Comparison of ENCODE assay signal across 8 cellular contexts in the genomic region with DNA sequence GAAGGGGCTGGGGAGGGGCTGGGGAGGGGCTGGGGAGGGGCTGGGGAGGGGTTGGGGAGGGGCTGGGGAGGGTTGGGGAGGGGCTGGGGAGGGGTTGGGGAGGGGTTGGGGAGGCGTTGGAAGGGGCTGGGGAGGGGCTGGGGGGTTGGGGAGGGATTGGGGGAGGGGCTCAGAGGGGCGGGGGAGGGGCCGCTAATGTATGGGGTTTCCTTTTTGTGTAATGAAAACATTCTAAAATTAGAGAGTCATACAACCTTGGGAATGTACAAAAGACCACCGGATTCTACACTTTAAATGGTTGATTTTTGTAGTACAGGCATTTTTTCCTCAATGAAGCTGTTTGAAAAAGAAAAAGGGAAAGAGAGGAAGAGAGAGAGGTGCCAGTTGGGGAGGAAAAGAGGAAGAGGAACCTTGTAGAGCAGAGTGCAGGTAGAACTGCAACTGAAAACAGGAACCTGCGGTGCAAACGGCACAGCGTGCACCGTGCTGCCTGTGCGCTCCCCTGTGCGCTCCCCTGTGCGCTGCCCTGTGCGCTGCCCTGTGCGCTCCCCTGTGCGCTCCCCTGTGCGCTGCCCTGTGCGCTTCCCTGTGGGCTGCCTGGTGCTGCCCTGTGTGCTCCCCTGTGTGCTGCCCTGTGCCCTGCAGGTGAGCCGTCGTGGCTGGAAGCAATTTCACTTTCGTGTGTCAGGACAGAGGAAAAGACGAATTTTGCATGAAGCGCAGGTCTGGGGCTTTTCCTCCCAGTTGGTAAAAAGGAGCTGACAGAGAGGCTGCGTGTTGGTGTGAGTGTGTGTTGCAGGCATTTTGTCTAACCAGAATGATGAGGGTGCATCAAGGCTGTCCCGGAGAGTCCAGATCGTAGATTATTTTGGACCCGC. TPM values are rescaled to one million over a fixed set of nuclear protein-coding genes. Genes with fewer than 3 reads are reported as not detected.
DNase-seq lines count a peak whose midpoint lies in the region; ATAC-seq and TF ChIP-seq lines count a peak whose summit lies in the region.

No MANE protein-coding gene starts in this region.

- no peak overlapping the region for H3K23ac ChIP-seq in trophoblast cell (ENCODE audit: low read length)

- H3K27me3 Mint-ChIP-seq in IgD-negative memory B cell = peaks cover 28% of the 10 kb centered on the region
- H3K27me3 Mint-ChIP-seq in brain = peaks cover 59% of the 10 kb centered on the region
- peaks cover 37% of the 10 kb centered on the region for H3K27me3 Mint-ChIP-seq in stimulated activated naive CD8-positive, alpha-beta T cell treated with anti-CD3 and anti-CD28 coated beads, Interleukin-15, Interleukin-2, amounts not matched to agents 100 ng/mL and 50 ng/mL, for 24 hours

- H4K12ac ChIP-seq in trophoblast cell (ENCODE audit: low read depth, low read length) = no peak overlapping the region

- ATAC-seq in left ventricle myocardium superior = no peak

- no peak overlapping the region for H3K4ac ChIP-seq in trophoblast cell (ENCODE audit: low read depth, low read length)

- intact Hi-C loops in cardiac septum (cut with DNase I) (no loop called here), left ventricle myocardium superior (cut with micrococcal nuclease) (no loop called here)

- H2AK5ac ChIP-seq in trophoblast cell (ENCODE audit: low read length) = no peak overlapping the region

- H4K8ac ChIP-seq in trophoblast cell (ENCODE audit: low read depth, low read length) = no peak overlapping the region

- H3K4me2 ChIP-seq in trophoblast cell (ENCODE audit: low read length) = no peak overlapping the region

- H4K91ac ChIP-seq in trophoblast cell (ENCODE audit: low read depth, low read length) = no peak overlapping the region

- peak overlapping the region; percentile 30 to 92 (median 70) for H3K4me3 Mint-ChIP-seq in IgD-negative memory B cell
- H3K4me3 Mint-ChIP-seq in brain = peak overlapping the region; percentile 19 to 78 (median 76)
- peak overlapping the region; percentile 44 for H3K4me3 Mint-ChIP-seq in stimulated activated naive CD8-positive, alpha-beta T cell treated with anti-CD3 and anti-CD28 coated beads, Interleukin-15, Interleukin-2, amounts not matched to agents 100 ng/mL and 50 ng/mL, for 24 hours

- peaks cover 5% of the 10 kb centered on the region for H3K4me1 ChIP-seq in effector memory CD4-positive, alpha-beta T cell (ENCODE audit: control insufficient read depth, insufficient read depth, low read length, poor library complexity, severe bottlenecking)
- no peaks in the 10 kb centered on the region for H3K4me1 ChIP-seq in trophoblast cell (ENCODE audit: control insufficient read depth in 1 of 2, insufficient read depth in 2 of 2, low read length in 2 of 2)

- no peaks in the 10 kb centered on the region for H3K36me3 Mint-ChIP-seq in IgD-negative memory B cell
- no peaks in the 10 kb centered on the region for H3K36me3 Mint-ChIP-seq in brain
- no peaks in the 10 kb centered on the region for H3K36me3 Mint-ChIP-seq in stimulated activated naive CD8-positive, alpha-beta T cell treated with anti-CD3 and anti-CD28 coated beads, Interleukin-15, Interleukin-2, amounts not matched to agents 100 ng/mL and 50 ng/mL, for 24 hours (ENCODE audit: low read depth)

- H3K9me3 Mint-ChIP-seq in IgD-negative memory B cell (no peaks in the 10 kb centered on the region), brain (peaks cover 0 to 4% (median 2%) of the 10 kb centered on the region in 5 experiments)
- H3K9me3 Mint-ChIP-seq in stimulated activated naive CD8-positive, alpha-beta T cell treated with anti-CD3 and anti-CD28 coated beads, Interleukin-15, Interleukin-2, amounts not matched to agents 100 ng/mL and 50 ng/mL, for 24 hours = no peaks in the 10 kb centered on the region

- TF ChIP-seq CTCF in brain (conservative IDR thresholded peaks at IDR 0.05) = no peak

- no peaks in the 10 kb centered on the region for H3K36me3 ChIP-seq in effector memory CD4-positive, alpha-beta T cell (ENCODE audit: control insufficient read depth, insufficient read depth, low read length)
- H3K36me3 ChIP-seq in trophoblast cell (ENCODE audit: control insufficient read depth in 1 of 2, insufficient read depth in 2 of 2, low read length in 2 of 2) = no peaks in the 10 kb centered on the region

- H3K4me1 Mint-ChIP-seq in IgD-negative memory B cell = peaks cover 21 to 28% (median 26%) of the 10 kb centered on the region in 3 donors
- peaks cover 37% of the 10 kb centered on the region for H3K4me1 Mint-ChIP-seq in brain
- peaks cover 31% of the 10 kb centered on the region for H3K4me1 Mint-ChIP-seq in stimulated activated naive CD8-positive, alpha-beta T cell treated with anti-CD3 and anti-CD28 coated beads, Interleukin-15, Interleukin-2, amounts not matched to agents 100 ng/mL and 50 ng/mL, for 24 hours (ENCODE audit: low read depth)

- H2BK120ac ChIP-seq in trophoblast cell (ENCODE audit: insufficient read depth, low read length, poor library complexity) = no peak overlapping the region

- no peaks in the 10 kb centered on the region for H3K79me1 ChIP-seq in trophoblast cell (ENCODE audit: low read length)

- no peaks in the 10 kb centered on the region for H3K79me2 ChIP-seq in trophoblast cell (ENCODE audit: control insufficient read depth, insufficient read depth, low read length, poor library complexity)

- WGBS in trophoblast cell (ENCODE audit: extremely low coverage, insufficient coverage, insufficient read length) = no CpG with 5 or more reads among the region's 25 CpGs

- no peak overlapping the region for H2BK5ac ChIP-seq in trophoblast cell (ENCODE audit: low read depth, low read length, poor library complexity)

- no peak overlapping the region for H2AFZ ChIP-seq in trophoblast cell (ENCODE audit: insufficient read depth, low read length, poor library complexity)

- H3K27ac Mint-ChIP-seq in IgD-negative memory B cell = peak overlapping the region in 2 of 3 donors; percentile 82 to 96
- no peak overlapping the region for H3K27ac Mint-ChIP-seq in brain
- peak overlapping the region; percentile 45 for H3K27ac Mint-ChIP-seq in stimulated activated naive CD8-positive, alpha-beta T cell treated with anti-CD3 and anti-CD28 coated beads, Interleukin-15, Interleukin-2, amounts not matched to agents 100 ng/mL and 50 ng/mL, for 24 hours

- no peak overlapping the region for H3K4me3 ChIP-seq in effector memory CD4-positive, alpha-beta T cell (ENCODE audit: insufficient read depth, low read depth, low read length, poor library complexity, severe bottlenecking)
- H3K4me3 ChIP-seq in trophoblast cell (ENCODE audit: low read depth, low read length) = no peak overlapping the region

- no peaks in the 10 kb centered on the region for H3K9me3 ChIP-seq in effector memory CD4-positive, alpha-beta T cell (ENCODE audit: control insufficient read depth, low read length)
- H3K9me3 ChIP-seq in trophoblast cell (ENCODE audit: insufficient read depth, low read depth, low read length) = peaks cover 32% of the 10 kb centered on the region

- no peak overlapping the region for H2BK12ac ChIP-seq in trophoblast cell (ENCODE audit: low read length)

- H3K27me3 ChIP-seq in effector memory CD4-positive, alpha-beta T cell (replicated peaks; ENCODE audit: control insufficient read depth, insufficient read depth, low read length, poor library complexity, severe bottlenecking) = no peaks in the 10 kb centered on the region
- H3K27me3 ChIP-seq in trophoblast cell (ENCODE audit: insufficient read depth, low read length) = peaks cover 3% of the 10 kb centered on the region

- no peak overlapping the region for H3K14ac ChIP-seq in trophoblast cell (ENCODE audit: low read length)

- no peak overlapping the region for H3K9ac ChIP-seq in trophoblast cell (ENCODE audit: low read length)

- DNase-seq in cardiac septum (ENCODE audit: low spot score) (peak; percentile 88), left ventricle myocardium superior (no peak), trophoblast cell (no peak), anterior cingulate cortex (lab: John Stamatoyannopoulos, UW) (no peak)
- no peak for DNase-seq in effector memory CD4-positive, alpha-beta T cell

- no peak overlapping the region for H3K18ac ChIP-seq in trophoblast cell (ENCODE audit: low read length)

- H3K27ac ChIP-seq in effector memory CD4-positive, alpha-beta T cell (ENCODE audit: insufficient read depth, low read length, poor library complexity, severe bottlenecking) = no peak overlapping the region
- H3K27ac ChIP-seq in trophoblast cell (ENCODE audit: low read depth, low read length) = no peak overlapping the region

RNA-seq across cellular contexts. Expression of a gene that starts 40.8 kb away (rescaled TPM):
- total RNA-seq in cardiac septum = 104 TPM
- total RNA-seq in left ventricle myocardium superior = 68.4 TPM
- polyA plus RNA-seq in IgD-negative memory B cell = 2.1 TPM
- polyA plus RNA-seq in brain (ENCODE audit: insufficient read depth, low read depth, low replicate concordance) = 36.9 TPM
- polyA plus RNA-seq in trophoblast cell (2013) = 73.5 and 78.5 TPM in 2 replicates

Comparison
In these comparisons a context has a peak if more than half of its experiments do, and no peak if none do; other contexts are left out.
1. H3K27ac Mint-ChIP-seq: peak in IgD-negative memory B cell (2 of 3) and stimulated activated naive CD8-positive, alpha-beta T cell treated with anti-CD3 and anti-CD28 coated beads, Interleukin-15, Interleukin-2, amounts not matched to agents 100 ng/mL and 50 ng/mL, for 24 hours (single experiment); none in brain (0 of 5).
2. Peak in every context shown above with its lines, with median percentiles within 50 percentile points of each other: H3K4me3 Mint-ChIP-seq.